14 cellular contexts compared by ENCODE assay signal in genomic region chr1:201565024-201565730, GRCh38. TPM values are rescaled to one million over a fixed set of nuclear protein-coding genes. Genes with fewer than 3 reads are reported as not detected.
DNase-seq lines count a peak whose midpoint lies in the region; ATAC-seq and FAIRE-seq lines count a peak whose summit lies in the region.
"Had no signal": no experiment of that assay in that cellular context is flagged by ENCODE, and none has a peak within 500 bp of the region (broad histone marks: within the 10 kb centered on the region; RNA-seq: fewer than 3 reads in every experiment).

No MANE protein-coding gene starts in this region.

- DNase-seq in Ammon's horn (ENCODE audit: low spot score) (peak; percentile 97), amygdala (lab: John Stamatoyannopoulos, UW) (peak in 55 of 56 donors; percentile 39 to 98 (median 89)), frontal cortex (ENCODE audit: low spot score in 2 of 2) (peak; percentile 59 to 67), posterior cingulate gyrus (peak; percentile 83 to 98 (median 90)), NCI-H1092 (lab: John Stamatoyannopoulos, UW) (no peak), ecto neural progenitor cell (ENCODE audit: low spot score) (no peak), GM19239 (ENCODE audit: insufficient read length, low spot score) (no peak)
- DNase-seq: activated CD4-positive, alpha-beta T cell treated with anti-CD3 and anti-CD28 coated beads, Interleukin-2, amount 50 U/mL, for 4 hours; activated T-cell treated with anti-CD3 and anti-CD28 coated beads, Interleukin-2, amount 50 U/mL, for 4 hours; cortex of kidney; erythroblast; MV-4-11; NCI-H2107 had no signal

- no peak for ATAC-seq in HG02884 (IDR thresholded peaks at IDR 0.05; ENCODE audit: unreplicated experiment)
- ATAC-seq: activated T-cell treated with anti-CD3 and anti-CD28 coated beads, Interleukin-2, amount 50 U/mL, for 4 hours had no signal

- peak; percentile 86 for FAIRE-seq in frontal cortex (lab: Jason Lieb, UNC)
- no peak for FAIRE-seq in GM19239 (lab: Jason Lieb, UNC)

- intact Hi-C loops in posterior cingulate gyrus (cut with DNase I) = loop anchor here (5.0 kb wide), 1 partner anchor 87 kb away; no protein-coding TSS in a partner anchor

RNA-seq across cellular contexts. Expression of gene NAV1, which starts 26.2 kb away (rescaled TPM):
- total RNA-seq in frontal cortex = 33.8 TPM

RNA-seq across cellular contexts. Expression of gene CSRP1, which starts 58.3 kb away (rescaled TPM):
- 12.2 TPM for total RNA-seq in frontal cortex

Comparison
In these comparisons a context has a peak if more than half of its experiments do, and no peak if none do; other contexts are left out.
1. DNase-seq: peak in Ammon's horn (single experiment), amygdala (55 of 56), frontal cortex (2 of 2) and posterior cingulate gyrus (10 of 10); none in NCI-H1092 (single experiment), ecto neural progenitor cell (single experiment) and GM19239 (single experiment).